ENCODE assay signal across 40 cellular contexts in genomic region chr16:72214821-72215220, GRCh38. TPM values are rescaled to one million over a fixed set of nuclear protein-coding genes. Genes with fewer than 3 reads are reported as not detected.
"Had no signal": no experiment of that assay in that cellular context is flagged by ENCODE, and none has a peak within 500 bp of the region (broad histone marks: within the 10 kb centered on the region; RNA-seq: fewer than 3 reads in every experiment).

No MANE protein-coding gene starts in this region.

- ATAC-seq: activated naive CD4-positive, alpha-beta T cell treated with anti-CD3 and anti-CD28 coated beads, Interleukin-2, amount 50 U/mL, for 72 hours; activated naive CD8-positive, alpha-beta T cell treated with anti-CD3 and anti-CD28 coated beads, Interleukin-2, amount 50 U/mL, for 24 hours; activated T-cell treated with anti-CD3 and anti-CD28 coated beads, Interleukin-2, amount 50 U/mL, for 4 hours; activated T-cell treated with anti-CD3 and anti-CD28 coated beads, Interleukin-2, amount 50 U/mL, for 72 hours; activated T-helper 17 cell treated with anti-CD3 and anti-CD28 coated beads, Interleukin-2, amount 50 U/mL, for 72 hours; body of pancreas had no signal

- H3K27me3 Mint-ChIP-seq: activated naive CD8-positive, alpha-beta T cell; activated naive CD8-positive, alpha-beta T cell treated with anti-CD3 and anti-CD28 coated beads for 36 hours; activated naive CD8-positive, alpha-beta T cell treated with anti-CD3 and anti-CD28 coated beads, Interleukin-2, amount 50 U/mL, for 24 hours; activated T-cell treated with anti-CD3 and anti-CD28 coated beads, Interleukin-2, amount 50 U/mL, for 24 hours; activated T-helper 17 cell treated with anti-CD3 and anti-CD28 coated beads, Interleukin-2, amount 50 U/mL, for 72 hours; central memory CD8-positive, alpha-beta T cell had no signal

- H3K27ac ChIP-seq: adrenal gland, ascending aorta, body of pancreas, brain microvascular endothelial cell, breast epithelium, cardiac muscle cell had no signal

- H3K27ac Mint-ChIP-seq: activated naive CD4-positive, alpha-beta T cell treated with anti-CD3 and anti-CD28 coated beads for 36 hours; activated naive CD4-positive, alpha-beta T cell treated with anti-CD3 and anti-CD28 coated beads, Interleukin-2, amount 10 ng/mL, durations not matched to agents 7 days and 5 days; activated naive CD4-positive, alpha-beta T cell treated with anti-CD3 and anti-CD28 coated beads, Interleukin-2, amount 50 U/mL, for 24 hours; activated naive CD4-positive, alpha-beta T cell treated with anti-CD3 and anti-CD28 coated beads, Interleukin-2, amount 50 U/mL, for 72 hours; activated naive CD8-positive, alpha-beta T cell; activated naive CD8-positive, alpha-beta T cell treated with anti-CD3 and anti-CD28 coated beads for 36 hours; activated naive CD8-positive, alpha-beta T cell treated with anti-CD3 and anti-CD28 coated beads, Interleukin-2, amount 10 ng/mL, durations not matched to agents 7 days and 5 days; activated naive CD8-positive, alpha-beta T cell treated with anti-CD3 and anti-CD28 coated beads, Interleukin-2, amount 50 U/mL, for 24 hours; activated T-cell treated with anti-CD3 and anti-CD28 coated beads, Interleukin-2, amount 50 U/mL, for 24 hours; activated T-cell treated with anti-CD3 and anti-CD28 coated beads, Interleukin-2, amount 50 U/mL, for 72 hours; activated T-helper 1 cell treated with anti-CD3 and anti-CD28 coated beads, Interleukin-12 subunit alpha, Interleukin-12 subunit beta, Interleukin-2, Interleukin-4 antibody, amounts not matched to agents 30 ng/mL and 10 ng/mL and 1 ng/mL, durations not matched to agents 14 hours and 24 hours and 36 hours; activated T-helper 17 cell treated with anti-CD3 and anti-CD28 coated beads, Interleukin-2, amount 50 U/mL, for 72 hours; activated T-helper 2 cell treated with anti-CD3 and anti-CD28 coated beads, Interferon-gamma antibody, Interleukin-2, Interleukin-4, amounts not matched to agents 10 μg/mL and 5 μg/mL and 100 μg/mL, durations not matched to agents 14 hours and 24 hours and 36 hours; brain had no signal

- FAIRE-seq: astrocyte, bronchial epithelial cell had no signal

- DNase-seq: activated effector memory CD4-positive, alpha-beta T cell treated with anti-CD3 and anti-CD28 coated beads, Interleukin-2, amount 50 U/mL, for 16 hours; activated effector memory CD4-positive, alpha-beta T cell treated with Interleukin-2 at 50 U/mL for 16 hours; activated gamma-delta T cell; activated gamma-delta T cell treated with Interleukin-2 at 50 U/mL for 16 hours; activated naive CD4-positive, alpha-beta T cell; activated naive CD4-positive, alpha-beta T cell treated with anti-CD3 and anti-CD28 coated beads for 36 hours; activated naive CD4-positive, alpha-beta T cell treated with anti-CD3 and anti-CD28 coated beads, Interleukin-2, amount 10 ng/mL, durations not matched to agents 7 days and 5 days; activated naive CD4-positive, alpha-beta T cell treated with anti-CD3 and anti-CD28 coated beads, Interleukin-2, amount 50 U/mL, for 16 hours; activated naive CD4-positive, alpha-beta T cell treated with Interleukin-2 at 50 U/mL for 16 hours; activated naive CD8-positive, alpha-beta T cell treated with anti-CD3 and anti-CD28 coated beads for 36 hours; activated naive CD8-positive, alpha-beta T cell treated with anti-CD3 and anti-CD28 coated beads, Interleukin-2, amount 10 ng/mL, durations not matched to agents 7 days and 5 days; activated naive CD8-positive, alpha-beta T cell treated with anti-CD3 and anti-CD28 coated beads, Interleukin-2, amount 50 U/mL, for 24 hours; activated T-cell treated with anti-CD3 and anti-CD28 coated beads, Interleukin-2, amount 50 U/mL, for 1 hour; activated T-cell treated with anti-CD3 and anti-CD28 coated beads, Interleukin-2, amount 50 U/mL, for 24 hours; activated T-cell treated with anti-CD3 and anti-CD28 coated beads, Interleukin-2, amount 50 U/mL, for 4 hours; activated T-cell treated with anti-CD3 and anti-CD28 coated beads, Interleukin-2, amount 50 U/mL, for 48 hours; activated T-cell treated with anti-CD3 and anti-CD28 coated beads, Interleukin-2, amount 50 U/mL, for 72 hours; adrenal gland; amniotic stem cell; amygdala; anterior cingulate cortex; aorta; body of pancreas; brain microvascular endothelial cell; caudate nucleus; central memory CD4-positive, alpha-beta T cell; cerebellar nuclear complex had no signal

- H3K36me3 ChIP-seq: adrenal gland, ascending aorta, brain microvascular endothelial cell, breast epithelium, cardiac muscle cell had no signal

- H3K4me3 ChIP-seq: adrenal gland, ascending aorta, body of pancreas, breast epithelium, cardiac muscle cell had no signal

- H3K9me3 ChIP-seq: adrenal gland, ascending aorta, body of pancreas, breast epithelium had no signal

- H3K4me3 Mint-ChIP-seq: activated naive CD4-positive, alpha-beta T cell treated with anti-CD3 and anti-CD28 coated beads for 36 hours; activated naive CD4-positive, alpha-beta T cell treated with anti-CD3 and anti-CD28 coated beads, Interleukin-2, amount 10 ng/mL, durations not matched to agents 7 days and 5 days; activated naive CD4-positive, alpha-beta T cell treated with anti-CD3 and anti-CD28 coated beads, Interleukin-2, amount 50 U/mL, for 24 hours; activated naive CD8-positive, alpha-beta T cell; activated naive CD8-positive, alpha-beta T cell treated with anti-CD3 and anti-CD28 coated beads for 36 hours; activated naive CD8-positive, alpha-beta T cell treated with anti-CD3 and anti-CD28 coated beads, Interleukin-2, amount 10 ng/mL, durations not matched to agents 7 days and 5 days; activated naive CD8-positive, alpha-beta T cell treated with anti-CD3 and anti-CD28 coated beads, Interleukin-2, amount 50 U/mL, for 24 hours; activated T-cell treated with anti-CD3 and anti-CD28 coated beads, Interleukin-2, amount 50 U/mL, for 24 hours; activated T-cell treated with anti-CD3 and anti-CD28 coated beads, Interleukin-2, amount 50 U/mL, for 4 hours; activated T-cell treated with anti-CD3 and anti-CD28 coated beads, Interleukin-2, amount 50 U/mL, for 72 hours; activated T-helper 1 cell treated with anti-CD3 and anti-CD28 coated beads, Interleukin-12 subunit alpha, Interleukin-12 subunit beta, Interleukin-2, Interleukin-4 antibody, amounts not matched to agents 30 ng/mL and 10 ng/mL and 1 ng/mL, durations not matched to agents 14 hours and 24 hours and 36 hours; activated T-helper 17 cell treated with anti-CD3 and anti-CD28 coated beads, Interleukin-2, amount 50 U/mL, for 72 hours; brain; central memory CD8-positive, alpha-beta T cell had no signal

- H3K36me3 Mint-ChIP-seq: activated naive CD4-positive, alpha-beta T cell treated with anti-CD3 and anti-CD28 coated beads, Interleukin-2, amount 10 ng/mL, durations not matched to agents 7 days and 5 days; activated naive CD4-positive, alpha-beta T cell treated with anti-CD3 and anti-CD28 coated beads, Interleukin-2, amount 50 U/mL, for 24 hours; activated naive CD4-positive, alpha-beta T cell treated with anti-CD3 and anti-CD28 coated beads, Interleukin-2, amount 50 U/mL, for 72 hours; activated naive CD8-positive, alpha-beta T cell; activated naive CD8-positive, alpha-beta T cell treated with anti-CD3 and anti-CD28 coated beads for 36 hours; activated naive CD8-positive, alpha-beta T cell treated with anti-CD3 and anti-CD28 coated beads, Interleukin-2, amount 10 ng/mL, durations not matched to agents 7 days and 5 days had no signal

- H3K27me3 ChIP-seq: adrenal gland, ascending aorta, body of pancreas, brain microvascular endothelial cell, breast epithelium, cardiac muscle cell had no signal

- H3K9me3 Mint-ChIP-seq: activated naive CD4-positive, alpha-beta T cell treated with anti-CD3 and anti-CD28 coated beads, Interleukin-2, amount 10 ng/mL, durations not matched to agents 7 days and 5 days; activated T-cell treated with anti-CD3 and anti-CD28 coated beads, Interleukin-2, amount 50 U/mL, for 24 hours; activated T-helper 1 cell treated with anti-CD3 and anti-CD28 coated beads, Interleukin-12 subunit alpha, Interleukin-12 subunit beta, Interleukin-2, Interleukin-4 antibody, amounts not matched to agents 30 ng/mL and 10 ng/mL and 1 ng/mL, durations not matched to agents 14 hours and 24 hours and 36 hours; activated T-helper 2 cell treated with anti-CD3 and anti-CD28 coated beads, Interferon-gamma antibody, Interleukin-2, Interleukin-4, amounts not matched to agents 10 μg/mL and 5 μg/mL and 100 μg/mL, durations not matched to agents 14 hours and 24 hours and 36 hours had no signal

- H3K4me1 ChIP-seq: adrenal gland, ascending aorta, body of pancreas, breast epithelium had no signal

- H3K4me1 Mint-ChIP-seq: activated naive CD4-positive, alpha-beta T cell treated with anti-CD3 and anti-CD28 coated beads, Interleukin-2, amount 10 ng/mL, durations not matched to agents 7 days and 5 days; activated naive CD4-positive, alpha-beta T cell treated with anti-CD3 and anti-CD28 coated beads, Interleukin-2, amount 50 U/mL, for 24 hours; activated naive CD8-positive, alpha-beta T cell treated with anti-CD3 and anti-CD28 coated beads for 36 hours; activated naive CD8-positive, alpha-beta T cell treated with anti-CD3 and anti-CD28 coated beads, Interleukin-2, amount 10 ng/mL, durations not matched to agents 7 days and 5 days; activated naive CD8-positive, alpha-beta T cell treated with anti-CD3 and anti-CD28 coated beads, Interleukin-2, amount 50 U/mL, for 24 hours; activated T-helper 17 cell treated with anti-CD3 and anti-CD28 coated beads, Interleukin-2, amount 50 U/mL, for 72 hours; central memory CD8-positive, alpha-beta T cell had no signal

RNA-seq across cellular contexts. Expression of gene PMFBP1, which starts 42.9 kb away (rescaled TPM):
- total RNA-seq: activated T-helper 2 cell treated with anti-CD3 and anti-CD28 coated beads, Interferon-gamma antibody, Interleukin-2, Interleukin-4, amounts not matched to agents 10 μg/mL and 5 μg/mL and 100 μg/mL, durations not matched to agents 14 hours and 24 hours and 36 hours; ascending aorta had no signal
